In the genomic region with DNA sequence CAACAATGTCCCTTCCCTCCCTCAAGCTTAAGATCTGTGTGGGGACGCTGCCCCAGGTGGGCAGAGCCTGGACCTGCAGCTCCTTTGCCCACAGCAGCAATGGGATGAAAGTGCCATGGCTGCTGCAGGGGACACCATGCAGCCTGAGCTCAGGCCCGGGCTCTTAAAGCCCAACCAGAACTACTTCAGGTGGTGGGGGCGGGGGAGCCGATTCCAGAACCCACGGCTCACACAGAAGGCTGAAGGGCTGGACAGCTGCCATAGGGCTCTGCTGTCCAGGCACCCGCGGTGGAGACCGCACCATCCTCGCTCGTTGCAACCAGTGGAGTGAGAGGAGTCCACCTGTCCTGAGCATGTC, we compare ENCODE assay signal across 1 cellular context.
TF ChIP-seq lines count a peak whose summit lies in the region.

No MANE protein-coding gene starts in this region.

TF ChIP-seq in IMR-90, 13 proteins besides CTCF, POLR2A, EP300 and RAD21 (continued from another document):
- TF ChIP-seq, protein P1, sequence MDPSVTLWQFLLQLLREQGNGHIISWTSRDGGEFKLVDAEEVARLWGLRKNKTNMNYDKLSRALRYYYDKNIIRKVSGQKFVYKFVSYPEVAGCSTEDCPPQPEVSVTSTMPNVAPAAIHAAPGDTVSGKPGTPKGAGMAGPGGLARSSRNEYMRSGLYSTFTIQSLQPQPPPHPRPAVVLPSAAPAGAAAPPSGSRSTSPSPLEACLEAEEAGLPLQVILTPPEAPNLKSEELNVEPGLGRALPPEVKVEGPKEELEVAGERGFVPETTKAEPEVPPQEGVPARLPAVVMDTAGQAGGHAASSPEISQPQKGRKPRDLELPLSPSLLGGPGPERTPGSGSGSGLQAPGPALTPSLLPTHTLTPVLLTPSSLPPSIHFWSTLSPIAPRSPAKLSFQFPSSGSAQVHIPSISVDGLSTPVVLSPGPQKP (IDR thresholded peaks at IDR 0.05; ENCODE audit: borderline replicate concordance, low read depth, low read length) = no peak
- TF ChIP-seq RFX5 (IDR thresholded peaks at IDR 0.05; ENCODE audit: low read depth, low read length) = no peak
- no peak for TF ChIP-seq CHD1 (IDR thresholded peaks at IDR 0.05; ENCODE audit: low read depth, low read length)
